In genomic region chr22:43881091-43882061, GRCh38 we compare ENCODE assay signal across 16 cellular contexts. TPM values are rescaled to one million over a fixed set of nuclear protein-coding genes. Genes with fewer than 3 reads are reported as not detected.
DNase-seq lines count a peak whose midpoint lies in the region; ATAC-seq and TF ChIP-seq lines count a peak whose summit lies in the region.
"Had no signal": no experiment of that assay in that cellular context is flagged by ENCODE, and none has a peak within 500 bp of the region (broad histone marks: within the 10 kb centered on the region; RNA-seq: fewer than 3 reads in every experiment).

No MANE protein-coding gene starts in this region.

- H3K36me3 Mint-ChIP-seq in H9 (ENCODE audit: insufficient read depth in 1 of 3, low read depth in 3 of 3), result peaks cover 2 to 8% (median 4%) of the 10 kb centered on the region in 3 experiments; a peak in 4 of 7 replicates
- no peaks in the 10 kb centered on the region for H3K36me3 Mint-ChIP-seq in immature natural killer cell

- H3K27me3 Mint-ChIP-seq in H9 (ENCODE audit: low read depth), result peaks cover 1% of the 10 kb centered on the region; the same call in 1 of the 2 replicates
- H3K27me3 Mint-ChIP-seq in immature natural killer cell (ENCODE audit: low read depth in 3 of 3), result peaks cover 2 to 11% (median 7%) of the 10 kb centered on the region in 3 donors

- no peaks in the 10 kb centered on the region for H3K23me2 ChIP-seq in H9 (ENCODE audit: insufficient read length, low read depth, low read length, poor library complexity, severe bottlenecking)

- no peak overlapping the region for H2AFZ ChIP-seq in H9 (ENCODE audit: low read length)

- H2BK15ac ChIP-seq in H9 (ENCODE audit: low read depth, low read length), result no peak overlapping the region

- no peaks in the 10 kb centered on the region for H4K20me1 ChIP-seq in H9 (ENCODE audit: control insufficient read depth, insufficient read depth, insufficient read length)

- no peak overlapping the region for H3K9ac ChIP-seq in H9 (ENCODE audit: extremely low read depth, insufficient read length, low read length)

- H4K91ac ChIP-seq in H9 (ENCODE audit: insufficient read length, low read depth, low read length), result no peak overlapping the region

- H3K79me1 ChIP-seq in H9 (ENCODE audit: insufficient read depth, low read depth, low read length, poor library complexity, severe bottlenecking), result no peaks in the 10 kb centered on the region

- no peak overlapping the region for H3K23ac ChIP-seq in H9 (ENCODE audit: insufficient read length, low read depth, low read length)

- no peak overlapping the region for H2AK5ac ChIP-seq in H9 (ENCODE audit: insufficient read length, low read length)

- H3K27ac Mint-ChIP-seq in H9, result no peak overlapping the region
- no peak overlapping the region for H3K27ac Mint-ChIP-seq in immature natural killer cell

- no peak overlapping the region for H3K4me2 ChIP-seq in H9 (ENCODE audit: insufficient read depth, insufficient read length, low read length)

- H3K4me1 Mint-ChIP-seq in H9 (peaks cover 7 to 13% of the 10 kb centered on the region in 2 experiments), immature natural killer cell (peaks cover 6 to 9% of the 10 kb centered on the region in 2 donors)

- H3K27ac ChIP-seq in H9 (ENCODE audit: insufficient read length, low read depth, low read length), result no peak overlapping the region

- H3K56ac ChIP-seq in H9 (ENCODE audit: insufficient read length, low read depth, low read length), result no peak overlapping the region

- H3K4me3 Mint-ChIP-seq in H9, result no peak overlapping the region
- H3K4me3 Mint-ChIP-seq in immature natural killer cell, result no peak overlapping the region

- ATAC-seq in left lobe of liver (peak; percentile 58), sciatic nerve (no peak)

- H3K18ac ChIP-seq in H9 (ENCODE audit: insufficient read length, low read depth, low read length), result no peak overlapping the region

- no peak overlapping the region for H4K5ac ChIP-seq in H9 (ENCODE audit: insufficient read length, low read depth, low read length)

- no peaks in the 10 kb centered on the region for H3K27me3 ChIP-seq in H9 (ENCODE audit: insufficient read depth, low read length)
- H3K27me3 ChIP-seq: MG63 had no signal

- H3K9me3 Mint-ChIP-seq in H9, result no peaks in the 10 kb centered on the region
- H3K9me3 Mint-ChIP-seq in immature natural killer cell, result no peaks in the 10 kb centered on the region

- H3K9me3 ChIP-seq in H9 (ENCODE audit: control insufficient read depth, low read depth, low read length), result no peaks in the 10 kb centered on the region

- H4K8ac ChIP-seq in H9 (replicated peaks; ENCODE audit: insufficient read length, low read depth, low read length), result no peak overlapping the region

- H3K79me2 ChIP-seq in H9 (ENCODE audit: insufficient read depth, low read length), result no peaks in the 10 kb centered on the region

- H2BK120ac ChIP-seq in H9 (ENCODE audit: low read depth, low read length, poor library complexity, severe bottlenecking), result no peak overlapping the region

- H3T11ph ChIP-seq in H9 (ENCODE audit: low read length), result no peak overlapping the region

- no peak overlapping the region for H3K14ac ChIP-seq in H9 (ENCODE audit: insufficient read depth, low read length)

- DNase-seq in 8988T (peak; percentile 2), H9 (peak; percentile 15), left lobe of liver (ENCODE audit: low spot score) (no peak), sciatic nerve (ENCODE audit: low spot score) (peak; percentile 38), NCI-H2029 treated with DMSO at 0.1 percent for 48 hours (lab: John Stamatoyannopoulos, UW) (no peak), immature natural killer cell (no peak), NCI-H2171 (lab: John Stamatoyannopoulos, UW) (no peak)
- DNase-seq: COR-L47, DMS153, EL, MG63, NCI-H1092, NCI-H226, NCI-H524 treated with DMSO at 0.1 percent for 48 hours, SHP77 had no signal

- H3K4ac ChIP-seq in H9 (ENCODE audit: low read depth, low read length), result no peak overlapping the region

- H2BK5ac ChIP-seq in H9 (ENCODE audit: insufficient read length, low read length), result no peak overlapping the region

- no peak overlapping the region for H2BK12ac ChIP-seq in H9 (ENCODE audit: insufficient read length, low read depth, low read length)

- no peaks in the 10 kb centered on the region for H3K4me1 ChIP-seq in H9 (ENCODE audit: insufficient read depth, low read length)

- intact Hi-C loops in sciatic nerve (cut with DNase I), result no loop called here

- WGBS in H9 (ENCODE audit: extremely low coverage, insufficient read length, low lambda C conversion rate), result no CpG with 5 or more reads among the region's 19 CpGs

- no peak overlapping the region for H2BK20ac ChIP-seq in H9 (ENCODE audit: low read depth, low read length, poor library complexity, severe bottlenecking)

- no peak for TF ChIP-seq CTCF in H9 (conservative IDR thresholded peaks at IDR 0.05)

RNA-seq across cellular contexts. Expression of gene PNPLA5, which starts 10.4 kb away (rescaled TPM):
- 5.2 and 5.5 TPM in 2 replicates for total RNA-seq in H9 (2021)
- total RNA-seq in left lobe of liver, result not detected
- total RNA-seq in sciatic nerve, result not detected
- not detected for polyA plus RNA-seq in immature natural killer cell
- total RNA-seq: H4 had no signal

RNA-seq across cellular contexts. Expression of gene SULT4A1, which starts 19.1 kb away (rescaled TPM):
- total RNA-seq in H9 (2021), result 15.0 and 16.2 TPM in 2 replicates
- not detected for total RNA-seq in left lobe of liver
- total RNA-seq in sciatic nerve, result 0.27 TPM
- polyA plus RNA-seq in immature natural killer cell, result not detected

RNA-seq across cellular contexts. Expression of gene PNPLA3, which starts 42.2 kb away (rescaled TPM):
- 16.5 and 17.5 TPM in 2 replicates for total RNA-seq in H9 (2021)
- 72.1 TPM for total RNA-seq in left lobe of liver
- 7.8 TPM for total RNA-seq in sciatic nerve
- not detected for polyA plus RNA-seq in immature natural killer cell

Comparison
In these comparisons a context has a peak if more than half of its experiments do, and no peak if none do; other contexts are left out.
1. DNase-seq: peak in 8988T (single experiment), H9 (single experiment) and sciatic nerve (single experiment); none in left lobe of liver (single experiment), NCI-H2029 treated with DMSO at 0.1 percent for 48 hours (single experiment), immature natural killer cell (0 of 3) and NCI-H2171 (single experiment).
2. RNA of gene SULT4A1, which starts 19.1 kb away (total RNA-seq): 15.0 to 16.2 TPM in H9; 0.27 TPM in sciatic nerve (single experiment) and not detected in left lobe of liver (single experiment); every median in the first group is over 10 times any median in the second.